ENCODE assay signal across 15 cellular contexts in the genomic region with DNA sequence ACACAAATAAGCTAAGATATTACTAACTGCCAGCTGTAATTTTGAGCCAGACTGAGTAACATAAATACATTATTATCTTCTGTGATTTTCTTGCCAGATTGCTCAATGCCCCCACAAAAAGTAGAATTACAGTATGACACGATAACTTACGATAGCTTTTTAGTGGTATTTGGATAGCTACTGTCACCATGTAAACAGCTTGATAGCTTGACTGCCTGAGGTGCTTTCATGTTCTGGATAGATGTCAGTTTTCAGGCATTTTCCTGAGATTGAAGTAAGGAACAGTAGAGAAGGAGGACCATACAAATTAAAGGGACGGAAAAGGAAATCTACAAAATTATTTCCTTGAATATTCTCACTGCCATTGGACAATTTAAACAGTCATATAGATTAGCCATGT.
DNase-seq lines count a peak whose midpoint lies in the region; ATAC-seq and TF ChIP-seq lines count a peak whose summit lies in the region.
"Had no signal": no experiment of that assay in that cellular context is flagged by ENCODE, and none has a peak within 500 bp of the region (broad histone marks: within the 10 kb centered on the region; RNA-seq: fewer than 3 reads in every experiment).

No MANE protein-coding gene starts in this region.

- H3K27ac ChIP-seq in effector memory CD4-positive, alpha-beta T cell (ENCODE audit: insufficient read depth, low read length, poor library complexity, severe bottlenecking) = no peak overlapping the region

- no peak overlapping the region for H3K4me3 ChIP-seq in fibroblast of the aortic adventitia (ENCODE audit: low read depth, low read length)
- H3K4me3 ChIP-seq in effector memory CD4-positive, alpha-beta T cell (ENCODE audit: insufficient read depth, low read depth, low read length, poor library complexity, severe bottlenecking) = no peak overlapping the region
- H3K4me3 ChIP-seq: GM23338, HAP-1 had no signal

- no peak for ATAC-seq in activated CD8-positive, alpha-beta memory T cell treated with anti-CD3 and anti-CD28 coated beads, Interleukin-2, amount 10 ng/mL, durations not matched to agents 7 days and 5 days
- ATAC-seq: GM23338 had no signal

- H3K4me1 Mint-ChIP-seq in activated CD8-positive, alpha-beta memory T cell treated with anti-CD3 and anti-CD28 coated beads, Interleukin-2, amount 10 ng/mL, durations not matched to agents 7 days and 5 days = no peaks in the 10 kb centered on the region
- H3K4me1 Mint-ChIP-seq: CD4-positive, alpha-beta memory T cell; GM23338 had no signal

- H3K27ac Mint-ChIP-seq in activated CD8-positive, alpha-beta memory T cell treated with anti-CD3 and anti-CD28 coated beads, Interleukin-2, amount 10 ng/mL, durations not matched to agents 7 days and 5 days = no peak overlapping the region
- H3K27ac Mint-ChIP-seq: CD4-positive, alpha-beta memory T cell; GM23338; HFFc6 had no signal

- H3K36me3 Mint-ChIP-seq in activated CD8-positive, alpha-beta memory T cell treated with anti-CD3 and anti-CD28 coated beads, Interleukin-2, amount 10 ng/mL, durations not matched to agents 7 days and 5 days = no peaks in the 10 kb centered on the region
- H3K36me3 Mint-ChIP-seq: CD4-positive, alpha-beta memory T cell had no signal

- no peaks in the 10 kb centered on the region for H3K4me1 ChIP-seq in effector memory CD4-positive, alpha-beta T cell (ENCODE audit: control insufficient read depth, insufficient read depth, low read length, poor library complexity, severe bottlenecking)
- H3K4me1 ChIP-seq: HAP-1 had no signal

- peak; percentile 43 for DNase-seq in H4 (ENCODE audit: low spot score)
- DNase-seq in NCI-H69 (lab: John Stamatoyannopoulos, UW) = peak; percentile 51
- peak; percentile 1 for DNase-seq in fibroblast of the aortic adventitia (ENCODE audit: low read depth)
- DNase-seq in NCI-H2227 treated with DMSO at 0.1 percent for 48 hours (lab: John Stamatoyannopoulos, UW) = no peak
- no peak for DNase-seq in activated CD8-positive, alpha-beta memory T cell treated with anti-CD3 and anti-CD28 coated beads, Interleukin-2, amount 10 ng/mL, durations not matched to agents 7 days and 5 days
- DNase-seq in effector memory CD4-positive, alpha-beta T cell = no peak
- DNase-seq: C1 segment of cervical spinal cord; Calu3; CD4-positive, alpha-beta memory T cell; COR-L47; DMS153; DND-41; HFFc6 had no signal

- H3K9me3 ChIP-seq in effector memory CD4-positive, alpha-beta T cell (ENCODE audit: control insufficient read depth, low read length) = no peaks in the 10 kb centered on the region
- H3K9me3 ChIP-seq: HAP-1 had no signal

- no peaks in the 10 kb centered on the region for H3K27me3 ChIP-seq in effector memory CD4-positive, alpha-beta T cell (replicated peaks; ENCODE audit: control insufficient read depth, insufficient read depth, low read length, poor library complexity, severe bottlenecking)

- H3K4me3 Mint-ChIP-seq in activated CD8-positive, alpha-beta memory T cell treated with anti-CD3 and anti-CD28 coated beads, Interleukin-2, amount 10 ng/mL, durations not matched to agents 7 days and 5 days = no peak overlapping the region
- H3K4me3 Mint-ChIP-seq: CD4-positive, alpha-beta memory T cell; GM23338; HFFc6 had no signal

- no peak for TF ChIP-seq CTCF in fibroblast of the aortic adventitia (IDR thresholded peaks at IDR 0.05; ENCODE audit: insufficient read depth, low read length)

- CTCF ChIA-PET in activated CD8-positive, alpha-beta memory T cell treated with anti-CD3 and anti-CD28 coated beads, Interleukin-2, amount 10 ng/mL, durations not matched to agents 7 days and 5 days (lab: Charles Lee) = no interaction called here

- no peaks in the 10 kb centered on the region for H3K27me3 Mint-ChIP-seq in activated CD8-positive, alpha-beta memory T cell treated with anti-CD3 and anti-CD28 coated beads, Interleukin-2, amount 10 ng/mL, durations not matched to agents 7 days and 5 days
- H3K27me3 Mint-ChIP-seq: CD4-positive, alpha-beta memory T cell had no signal

- H3K9me3 Mint-ChIP-seq in activated CD8-positive, alpha-beta memory T cell treated with anti-CD3 and anti-CD28 coated beads, Interleukin-2, amount 10 ng/mL, durations not matched to agents 7 days and 5 days (ENCODE audit: low read depth) = peaks cover 4% of the 10 kb centered on the region

- H3K36me3 ChIP-seq in effector memory CD4-positive, alpha-beta T cell (ENCODE audit: control insufficient read depth, insufficient read depth, low read length) = no peaks in the 10 kb centered on the region
- H3K36me3 ChIP-seq: HAP-1 had no signal

Comparison
In these comparisons a context has a peak if more than half of its experiments do, and no peak if none do; other contexts are left out.
1. DNase-seq: peak in H4 (single experiment), NCI-H69 (single experiment) and fibroblast of the aortic adventitia (single experiment); none in NCI-H2227 treated with DMSO at 0.1 percent for 48 hours (single experiment), activated CD8-positive, alpha-beta memory T cell treated with anti-CD3 and anti-CD28 coated beads, Interleukin-2, amount 10 ng/mL, durations not matched to agents 7 days and 5 days (single experiment) and effector memory CD4-positive, alpha-beta T cell (0 of 3).